Comparison of ENCODE assay signal across 21 cellular contexts in genomic region chr17:57488856-57489255, GRCh38.
DNase-seq lines count a peak whose midpoint lies in the region; ATAC-seq and TF ChIP-seq lines count a peak whose summit lies in the region.
"Had no signal": no experiment of that assay in that cellular context is flagged by ENCODE, and none has a peak within 500 bp of the region (broad histone marks: within the 10 kb centered on the region; RNA-seq: fewer than 3 reads in every experiment).

No MANE protein-coding gene starts in this region.

- H4K20me1 ChIP-seq in BLaER1 treated with 17β-estradiol and CSF1 and Interleukin-3, amounts not matched to agents 10 nM and 100 nM: peaks cover 0 to 70% (median 0%) of the 10 kb centered on the region in 11 experiments; a peak in 5 of 22 replicates

- peak overlapping the region; percentile 96 for H3K27ac Mint-ChIP-seq in nephron progenitor cell
- H3K27ac Mint-ChIP-seq: activated CD4-positive, alpha-beta T cell treated with anti-CD3 and anti-CD28 coated beads, Interleukin-2, amount 10 ng/mL, durations not matched to agents 7 days and 5 days; activated CD8-positive, alpha-beta memory T cell treated with anti-CD3 and anti-CD28 coated beads, Interleukin-2, amount 10 ng/mL, durations not matched to agents 7 days and 5 days; activated naive CD8-positive, alpha-beta T cell treated with anti-CD3 and anti-CD28 coated beads for 36 hours had no signal

- peak; percentile 47 for DNase-seq in NCI-H2029 (lab: John Stamatoyannopoulos, UW)
- DNase-seq in nephron progenitor cell: no peak
- DNase-seq in NCI-H526 (lab: John Stamatoyannopoulos, UW): no peak
- DNase-seq in colonic mucosa: no peak
- no peak for DNase-seq in effector memory CD4-positive, alpha-beta T cell
- DNase-seq: activated CD4-positive, alpha-beta T cell treated with anti-CD3 and anti-CD28 coated beads, Interleukin-2, amount 10 ng/mL, durations not matched to agents 7 days and 5 days; activated CD8-positive, alpha-beta memory T cell treated with anti-CD3 and anti-CD28 coated beads, Interleukin-2, amount 10 ng/mL, durations not matched to agents 7 days and 5 days; activated naive CD8-positive, alpha-beta T cell treated with anti-CD3 and anti-CD28 coated beads for 36 hours; CD4-positive, CD25-positive, alpha-beta regulatory T cell; cortex of kidney; DMS153; H9; mesenchymal stem cell; NCI-H1694 treated with DMSO at 0.1 percent for 48 hours; ovary; SJCRH30 had no signal

- no peak for ATAC-seq in HG02623 (IDR thresholded peaks at IDR 0.05; ENCODE audit: unreplicated experiment)
- ATAC-seq: activated CD8-positive, alpha-beta memory T cell treated with anti-CD3 and anti-CD28 coated beads, Interleukin-2, amount 10 ng/mL, durations not matched to agents 7 days and 5 days; body of pancreas had no signal

- peaks cover 46 to 98% (median 86%) of the 10 kb centered on the region in 10 experiments for H3K4me1 ChIP-seq in BLaER1 treated with 17β-estradiol and CSF1 and Interleukin-3, amounts not matched to agents 10 nM and 100 nM
- H3K4me1 ChIP-seq in colonic mucosa: no peaks in the 10 kb centered on the region
- H3K4me1 ChIP-seq in effector memory CD4-positive, alpha-beta T cell (ENCODE audit: control insufficient read depth, insufficient read depth, low read length, poor library complexity, severe bottlenecking): no peaks in the 10 kb centered on the region
- H3K4me1 ChIP-seq: body of pancreas, SJCRH30 had no signal

- no peaks in the 10 kb centered on the region for H3K27me3 ChIP-seq in BLaER1 treated with 17β-estradiol and CSF1 and Interleukin-3, amounts not matched to agents 10 nM and 100 nM
- no peaks in the 10 kb centered on the region for H3K27me3 ChIP-seq in colonic mucosa
- H3K27me3 ChIP-seq in effector memory CD4-positive, alpha-beta T cell (replicated peaks; ENCODE audit: control insufficient read depth, insufficient read depth, low read length, poor library complexity, severe bottlenecking): no peaks in the 10 kb centered on the region
- H3K27me3 ChIP-seq: body of pancreas, ovary, SJCRH30 had no signal

- TF ChIP-seq CTCF in nephron progenitor cell (IDR thresholded peaks at IDR 0.05): no peak
- no peak for TF ChIP-seq CTCF in colonic mucosa (IDR thresholded peaks at IDR 0.05)

- intact Hi-C loops in colonic mucosa (cut with DNase I): no loop called here

- no peaks in the 10 kb centered on the region for H3K9me3 Mint-ChIP-seq in nephron progenitor cell
- H3K9me3 Mint-ChIP-seq: activated CD4-positive, alpha-beta T cell treated with anti-CD3 and anti-CD28 coated beads, Interleukin-2, amount 10 ng/mL, durations not matched to agents 7 days and 5 days; activated naive CD8-positive, alpha-beta T cell treated with anti-CD3 and anti-CD28 coated beads for 36 hours; CD4-positive, CD25-positive, alpha-beta regulatory T cell; H9; T-helper 1 cell treated with Interleukin-12 subunit alpha and Interleukin-12 subunit beta and Interleukin-4 antibody, amounts not matched to agents 30 μg/mL and 1 μg/mL, for 36 hours had no signal

- H3K36me3 Mint-ChIP-seq in nephron progenitor cell (ENCODE audit: low read depth): peaks cover 36% of the 10 kb centered on the region

- peak overlapping the region in 2 of 11 experiments; percentile 3 to 7; a peak in 1 of 22 replicates for H3K27ac ChIP-seq in BLaER1 treated with 17β-estradiol and CSF1 and Interleukin-3, amounts not matched to agents 10 nM and 100 nM
- peak overlapping the region; percentile 72 for H3K27ac ChIP-seq in cingulate gyrus (ENCODE audit: low read depth, low read length)
- H3K27ac ChIP-seq in colonic mucosa: no peak overlapping the region
- H3K27ac ChIP-seq in effector memory CD4-positive, alpha-beta T cell (ENCODE audit: insufficient read depth, low read length, poor library complexity, severe bottlenecking): no peak overlapping the region
- H3K27ac ChIP-seq: body of pancreas, SJCRH30 had no signal

- H3K9me3 ChIP-seq in BLaER1 treated with 17β-estradiol and CSF1 and Interleukin-3, amounts not matched to agents 10 nM and 100 nM (replicated peaks in 1 of 11): no peaks in the 10 kb centered on the region
- H3K9me3 ChIP-seq in colonic mucosa: no peaks in the 10 kb centered on the region
- H3K9me3 ChIP-seq in effector memory CD4-positive, alpha-beta T cell (ENCODE audit: control insufficient read depth, low read length): no peaks in the 10 kb centered on the region
- H3K9me3 ChIP-seq: body of pancreas, ovary, SJCRH30 had no signal

- peaks cover 0 to 73% (median 13%) of the 10 kb centered on the region in 11 experiments; a peak in 11 of 22 replicates for H3K36me3 ChIP-seq in BLaER1 treated with 17β-estradiol and CSF1 and Interleukin-3, amounts not matched to agents 10 nM and 100 nM
- H3K36me3 ChIP-seq in colonic mucosa: no peaks in the 10 kb centered on the region
- no peaks in the 10 kb centered on the region for H3K36me3 ChIP-seq in effector memory CD4-positive, alpha-beta T cell (ENCODE audit: control insufficient read depth, insufficient read depth, low read length)
- H3K36me3 ChIP-seq: ovary, SJCRH30 had no signal

- H3K4me2 ChIP-seq in BLaER1 treated with 17β-estradiol and CSF1 and Interleukin-3, amounts not matched to agents 10 nM and 100 nM: peak overlapping the region in 6 of 11 experiments; percentile 4 to 39 (median 23); a peak in 8 of 22 replicates

- no peak overlapping the region for H3K9ac ChIP-seq in BLaER1 treated with 17β-estradiol and CSF1 and Interleukin-3, amounts not matched to agents 10 nM and 100 nM
- no peak overlapping the region for H3K9ac ChIP-seq in colonic mucosa (ENCODE audit: low read depth in 2 of 2, low read length in 2 of 2)

- H3K4me3 Mint-ChIP-seq in nephron progenitor cell: no peak overlapping the region
- H3K4me3 Mint-ChIP-seq: activated CD4-positive, alpha-beta T cell treated with anti-CD3 and anti-CD28 coated beads, Interleukin-2, amount 10 ng/mL, durations not matched to agents 7 days and 5 days; activated CD8-positive, alpha-beta memory T cell treated with anti-CD3 and anti-CD28 coated beads, Interleukin-2, amount 10 ng/mL, durations not matched to agents 7 days and 5 days; activated naive CD8-positive, alpha-beta T cell treated with anti-CD3 and anti-CD28 coated beads for 36 hours; H9; T-helper 1 cell treated with Interleukin-12 subunit alpha and Interleukin-12 subunit beta and Interleukin-4 antibody, amounts not matched to agents 30 μg/mL and 1 μg/mL, for 36 hours had no signal

- no peak overlapping the region for H3K4me3 ChIP-seq in BLaER1 treated with 17β-estradiol and CSF1 and Interleukin-3, amounts not matched to agents 10 nM and 100 nM
- no peak overlapping the region for H3K4me3 ChIP-seq in colonic mucosa
- H3K4me3 ChIP-seq in effector memory CD4-positive, alpha-beta T cell (ENCODE audit: insufficient read depth, low read depth, low read length, poor library complexity, severe bottlenecking): no peak overlapping the region
- H3K4me3 ChIP-seq: body of pancreas, ovary, SJCRH30 had no signal

- H3K27me3 Mint-ChIP-seq in nephron progenitor cell (ENCODE audit: low read depth, poor library complexity): no peaks in the 10 kb centered on the region
- H3K27me3 Mint-ChIP-seq: activated CD4-positive, alpha-beta T cell treated with anti-CD3 and anti-CD28 coated beads, Interleukin-2, amount 10 ng/mL, durations not matched to agents 7 days and 5 days; activated CD8-positive, alpha-beta memory T cell treated with anti-CD3 and anti-CD28 coated beads, Interleukin-2, amount 10 ng/mL, durations not matched to agents 7 days and 5 days; activated naive CD8-positive, alpha-beta T cell treated with anti-CD3 and anti-CD28 coated beads for 36 hours; CD4-positive, CD25-positive, alpha-beta regulatory T cell had no signal

- peaks cover 95% of the 10 kb centered on the region for H3K4me1 Mint-ChIP-seq in nephron progenitor cell
